ENCODE assay signal across 12 cellular contexts in genomic region chr12:125187780-125188741, GRCh38. TPM values are rescaled to one million over a fixed set of nuclear protein-coding genes. Genes with fewer than 3 reads are reported as not detected.
DNase-seq lines count a peak whose midpoint lies in the region; ATAC-seq and TF ChIP-seq lines count a peak whose summit lies in the region.
"Had no signal": no experiment of that assay in that cellular context is flagged by ENCODE, and none has a peak within 500 bp of the region (broad histone marks: within the 10 kb centered on the region; RNA-seq: fewer than 3 reads in every experiment).

No MANE protein-coding gene starts in this region.

- 4% methylated on average over 20 of the region's 25 CpGs for WGBS in SK-N-SH (ENCODE audit: low lambda C conversion rate)
- WGBS in upper lobe of left lung, 2 donors: 1 to 3% methylated on average over 12 to 24 of the region's 25 CpGs

- TF ChIP-seq POLR2A in gastrocnemius medialis (IDR thresholded peaks at IDR 0.05) (no peak), upper lobe of left lung (IDR thresholded peaks at IDR 0.05) (no peak)

- no peak for TF ChIP-seq RAD21 in SK-N-SH (IDR thresholded peaks at IDR 0.05; ENCODE audit: low read length)

- H3K4me2 ChIP-seq in SK-N-SH: peak overlapping the region; percentile 62; the same call in 1 of the 2 replicates

- TF ChIP-seq CTCF in SK-N-SH (IDR thresholded peaks at IDR 0.05): no peak
- no peak for TF ChIP-seq CTCF in gastrocnemius medialis (IDR thresholded peaks at IDR 0.05 in 4 of 5, conservative IDR thresholded peaks at IDR 0.05 in 1 of 5)
- TF ChIP-seq CTCF in upper lobe of left lung (IDR thresholded peaks at IDR 0.05): no peak

- no peaks in the 10 kb centered on the region; the same call in 1 of the 2 replicates for H4K20me1 ChIP-seq in SK-N-SH (ENCODE audit: insufficient read depth)

- H3K36me3 ChIP-seq in SK-N-SH (replicated peaks in 1 of 2; ENCODE audit: control insufficient read depth in 1 of 2, insufficient read depth in 2 of 2, low read length in 1 of 2) (no peaks in the 10 kb centered on the region), gastrocnemius medialis (no peaks in the 10 kb centered on the region), upper lobe of left lung (no peaks in the 10 kb centered on the region)
- H3K36me3 ChIP-seq: uterus had no signal

- CTCF ChIA-PET in SK-N-SH (lab: Yijun Ruan, JAX): interaction anchor here (0.6 to 2.6 kb wide), 7 partner anchors 15 to 1559 kb away, joined by 3 to 11 read pairs (median 3); no protein-coding TSS in a partner anchor

- no peak overlapping the region for H3K27ac ChIP-seq in SK-N-SH (ENCODE audit: low read depth in 2 of 2, low read length in 1 of 2)
- H3K27ac ChIP-seq in gastrocnemius medialis: no peak overlapping the region
- no peak overlapping the region for H3K27ac ChIP-seq in upper lobe of left lung
- H3K27ac ChIP-seq: uterus had no signal

- H3K27me3 ChIP-seq in SK-N-SH (ENCODE audit: insufficient read depth) (peaks cover 57% of the 10 kb centered on the region), gastrocnemius medialis (peaks cover 33 to 53% (median 34%) of the 10 kb centered on the region in 3 donors), upper lobe of left lung (peaks cover 0 to 38% (median 16%) of the 10 kb centered on the region in 4 donors)

- peak overlapping the region; percentile 14 for H3K4me3 Mint-ChIP-seq in activated T-helper 17 cell treated with anti-CD3 and anti-CD28 coated beads, Interleukin-2, amount 50 U/mL, for 72 hours

- ATAC-seq in SK-N-SH treated with all-trans-retinoic acid at 6 μM for 48 hours (no peak), gastrocnemius medialis (no peak), upper lobe of left lung (ENCODE audit: low FRiP score in 2 of 2) (no peak)
- no peak for ATAC-seq in activated T-helper 17 cell treated with anti-CD3 and anti-CD28 coated beads, Interleukin-2, amount 50 U/mL, for 72 hours (replicated peaks)

- peak overlapping the region in 1 of 2 experiments; percentile 5; a peak in 1 of 4 replicates for H3K4me3 ChIP-seq in SK-N-SH (ENCODE audit: low read depth in 2 of 2, low read length in 1 of 2)
- peak overlapping the region in 3 of 4 donors; percentile 42 to 49 (median 44) for H3K4me3 ChIP-seq in gastrocnemius medialis
- H3K4me3 ChIP-seq in upper lobe of left lung: no peak overlapping the region
- H3K4me3 ChIP-seq: uterus had no signal

- peaks cover 61% of the 10 kb centered on the region for H3K27me3 Mint-ChIP-seq in activated T-helper 17 cell treated with anti-CD3 and anti-CD28 coated beads, Interleukin-2, amount 50 U/mL, for 72 hours

- DNase-seq in SK-N-SH (no peak), iPS DF 19.7 (ENCODE audit: low read depth, low spot score) (peak; percentile 54), gastrocnemius medialis (no peak), upper lobe of left lung (no peak), NCI-H1092 treated with DMSO at 0.1 percent for 48 hours (lab: John Stamatoyannopoulos, UW) (no peak)
- no peak for DNase-seq in activated CD4-positive, alpha-beta T cell treated with anti-CD3 and anti-CD28 coated beads, Interleukin-2, amount 50 U/mL, for 1 hour
- DNase-seq: amniotic stem cell, NCI-H2107, Right ventricle myocardium superior, uterus had no signal

- H3F3A ChIP-seq in SK-N-SH (replicated peaks; ENCODE audit: insufficient read depth): peaks cover 3% of the 10 kb centered on the region

- POLR2A ChIA-PET in SK-N-SH (lab: Yijun Ruan, JAX): no interaction called here

- H3K4me1 ChIP-seq in SK-N-SH (ENCODE audit: control insufficient read depth in 1 of 2, insufficient read depth in 2 of 2, low read depth in 1 of 2, low read length in 1 of 2): no peaks in the 10 kb centered on the region; a peak in 1 of 4 replicates
- H3K4me1 ChIP-seq in gastrocnemius medialis: peaks cover 7 to 17% of the 10 kb centered on the region in 2 donors
- peaks cover 17 to 23% (median 20%) of the 10 kb centered on the region in 4 donors for H3K4me1 ChIP-seq in upper lobe of left lung

- H3K36me3 Mint-ChIP-seq in activated T-helper 17 cell treated with anti-CD3 and anti-CD28 coated beads, Interleukin-2, amount 50 U/mL, for 72 hours (ENCODE audit: low read depth): no peaks in the 10 kb centered on the region

- no peaks in the 10 kb centered on the region for H3K9me3 Mint-ChIP-seq in activated T-helper 17 cell treated with anti-CD3 and anti-CD28 coated beads, Interleukin-2, amount 50 U/mL, for 72 hours

- no peak overlapping the region for H3K27ac Mint-ChIP-seq in activated T-helper 17 cell treated with anti-CD3 and anti-CD28 coated beads, Interleukin-2, amount 50 U/mL, for 72 hours

- no peaks in the 10 kb centered on the region for H3K79me2 ChIP-seq in SK-N-SH (ENCODE audit: insufficient read depth)

- H3K9me2 ChIP-seq in SK-N-SH: no peaks in the 10 kb centered on the region

- no peak overlapping the region for H2AFZ ChIP-seq in SK-N-SH (ENCODE audit: low read depth)

- no peaks in the 10 kb centered on the region for H3K4me1 Mint-ChIP-seq in activated T-helper 17 cell treated with anti-CD3 and anti-CD28 coated beads, Interleukin-2, amount 50 U/mL, for 72 hours

- TF ChIP-seq EP300 in SK-N-SH (IDR thresholded peaks at IDR 0.05; ENCODE audit: borderline replicate concordance in 1 of 2, low read depth in 1 of 2, low read length in 1 of 2) (no peak), upper lobe of left lung (IDR thresholded peaks at IDR 0.05) (no peak)

- intact Hi-C loops in gastrocnemius medialis (cut with DNase I; ENCODE audit: low total_unique reads): loop anchor here (1.0 kb wide), 1 partner anchor 14 kb away; no protein-coding TSS in a partner anchor

- H3K9me3 ChIP-seq in SK-N-SH (no peaks in the 10 kb centered on the region), gastrocnemius medialis (no peaks in the 10 kb centered on the region), upper lobe of left lung (no peaks in the 10 kb centered on the region)
- H3K9me3 ChIP-seq: uterus had no signal

- no peak overlapping the region for H3K9ac ChIP-seq in SK-N-SH

- in situ Hi-C loops in gastrocnemius medialis (cut with MboI; ENCODE audit: low sequenced_read_pairs in 4 of 4): no loop called here

TF ChIP-seq in SK-N-SH, 30 proteins besides CTCF, POLR2A, EP300 and RAD21 (continues in another document):
- TF ChIP-seq ZBTB33 (IDR thresholded peaks at IDR 0.05; ENCODE audit: borderline replicate concordance, low read depth) (no peak), RCOR1 (IDR thresholded peaks at IDR 0.05; ENCODE audit: low read length) (no peak), MAX (IDR thresholded peaks at IDR 0.05; ENCODE audit: low read depth) (no peak), POLR2AphosphoS5 (IDR thresholded peaks at IDR 0.05; ENCODE audit: low read depth, low read length) (no peak)

TF ChIP-seq in SK-N-SH treated with all-trans-retinoic acid at 6 μM for 48 hours, 23 proteins besides CTCF, POLR2A, EP300 and RAD21:
- TF ChIP-seq CREB5 (CRISPR knock-in tag; IDR thresholded peaks at IDR 0.05; ENCODE audit: low read depth) (no peak), ZC3H10 (CRISPR knock-in tag; IDR thresholded peaks at IDR 0.05) (no peak), ZFP3 (CRISPR knock-in tag; IDR thresholded peaks at IDR 0.05) (no peak), CSDC2 (CRISPR knock-in tag; IDR thresholded peaks at IDR 0.05) (no peak), ISL1 (CRISPR knock-in tag; IDR thresholded peaks at IDR 0.05) (no peak), CSRNP3 (CRISPR knock-in tag; IDR thresholded peaks at IDR 0.05) (no peak)

RNA-seq across cellular contexts. Expression of gene TMEM132B, which starts 1.9 kb away (rescaled TPM):
- 0.84 and 0.93 TPM in 2 replicates for polyA plus RNA-seq in SK-N-SH (2012; rRNA removed)
- 0.40 and 0.60 TPM in 2 replicates for polyA plus RNA-seq in SK-N-SH (2012; cell fraction: cytosol; rRNA removed)
- 3.0 and 4.3 TPM in 2 replicates for polyA plus RNA-seq in SK-N-SH (2012; cell fraction: nucleus; rRNA removed)
- total RNA-seq in activated T-helper 17 cell treated with anti-CD3 and anti-CD28 coated beads, Interleukin-2, amount 50 U/mL, for 72 hours: not detected
- total RNA-seq in gastrocnemius medialis (1 to 10 TPM; 1.6 to 4.9 (median 2.9) TPM), upper lobe of left lung (under 1 TPM in 4 of 6 donors, not detected in 2; 0.15 to 0.46 (median 0.35) TPM)

Comparison
In these comparisons a context has a peak if more than half of its experiments do, and no peak if none do; other contexts are left out.
1. H3K4me3 ChIP-seq: peak in gastrocnemius medialis (3 of 4); none in upper lobe of left lung (0 of 4).